8 cellular contexts compared by ENCODE assay signal in the genomic region with DNA sequence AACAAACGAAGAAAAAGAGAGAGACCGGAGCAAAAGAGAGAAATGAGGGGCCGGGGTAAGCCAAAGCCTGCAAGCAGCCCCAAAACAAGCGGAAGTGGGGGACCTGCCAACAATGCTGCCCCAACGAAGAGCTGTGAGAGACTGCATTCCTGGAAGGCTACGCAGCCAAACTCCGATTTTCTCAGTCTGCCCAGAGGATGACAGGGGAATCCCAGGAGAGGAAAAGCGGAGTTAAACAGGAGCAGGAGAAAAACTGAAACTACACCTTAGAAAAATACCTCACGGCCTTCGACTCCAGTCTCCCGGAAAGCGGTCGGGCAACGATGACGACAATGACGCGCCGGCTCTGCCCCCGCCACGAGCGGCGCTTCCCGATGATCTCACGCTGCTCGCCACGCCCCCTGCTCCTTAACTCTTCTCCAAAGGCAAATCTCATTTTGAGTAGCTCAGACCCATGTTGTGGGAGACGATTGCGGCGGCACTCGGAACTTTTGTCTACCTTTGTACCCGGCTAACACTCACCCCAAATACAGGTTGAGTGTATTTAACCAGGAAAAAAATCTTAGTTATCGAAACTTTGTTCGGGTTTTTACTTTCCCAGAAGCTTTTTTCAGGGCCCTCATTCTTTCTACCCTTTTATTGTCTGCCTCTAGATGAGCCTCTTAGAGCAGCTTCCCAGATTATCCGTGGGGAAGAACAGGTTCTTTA. TPM values are rescaled to one million over a fixed set of nuclear protein-coding genes. Genes with fewer than 3 reads are reported as not detected.
DNase-seq lines count a peak whose midpoint lies in the region; TF ChIP-seq lines count a peak whose summit lies in the region.

A gene with protein sequence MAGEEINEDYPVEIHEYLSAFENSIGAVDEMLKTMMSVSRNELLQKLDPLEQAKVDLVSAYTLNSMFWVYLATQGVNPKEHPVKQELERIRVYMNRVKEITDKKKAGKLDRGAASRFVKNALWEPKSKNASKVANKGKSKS (minus strand): TSS at position 325 of the 708 bp plus-strand sequence. CDS start 15,694 bp downstream, outside the sequence.

- TF ChIP-seq POLR2A in suprapubic skin (IDR thresholded peaks at IDR 0.05), result peak in 1 of 2 donors; percentile 58

- H3K27me3 ChIP-seq in SK-N-SH (ENCODE audit: insufficient read depth) (no peaks in the 10 kb centered on the region), suprapubic skin (no peaks in the 10 kb centered on the region)

- peaks cover 11% of the 10 kb centered on the region for H3F3A ChIP-seq in SK-N-SH (replicated peaks; ENCODE audit: insufficient read depth)

- peak within 1 kb of the TSS; percentile 98 for H3K27ac Mint-ChIP-seq in HFFc6

- no peak for TF ChIP-seq RAD21 in SK-N-SH (IDR thresholded peaks at IDR 0.05; ENCODE audit: low read length)

- H3K4me1 ChIP-seq in SK-N-SH (ENCODE audit: control insufficient read depth in 1 of 2, insufficient read depth in 2 of 2, low read depth in 1 of 2, low read length in 1 of 2) (peaks cover 7 to 11% of the 10 kb centered on the region in 2 experiments; a peak in 3 of 4 replicates), suprapubic skin (peaks cover 37% of the 10 kb centered on the region)

- peak within 1 kb of the TSS; percentile 96 for H3K4me3 Mint-ChIP-seq in HFFc6

- TF ChIP-seq EP300 in SK-N-SH (IDR thresholded peaks at IDR 0.05; ENCODE audit: borderline replicate concordance in 1 of 2, low read depth in 1 of 2, low read length in 1 of 2), result no peak
- TF ChIP-seq EP300 in suprapubic skin (IDR thresholded peaks at IDR 0.05), result no peak

- peak within 1 kb of the TSS; percentile 88 for H3K4me2 ChIP-seq in SK-N-SH

- H4K20me1 ChIP-seq in SK-N-SH (ENCODE audit: insufficient read depth), result no peaks in the 10 kb centered on the region

- H3K36me3 ChIP-seq in SK-N-SH (replicated peaks in 1 of 2; ENCODE audit: control insufficient read depth in 1 of 2, insufficient read depth in 2 of 2, low read length in 1 of 2) (peaks cover 0 to 4% of the 10 kb centered on the region in 2 experiments), suprapubic skin (no peaks in the 10 kb centered on the region)

- H3K9ac ChIP-seq in SK-N-SH, result peak within 1 kb of the TSS; percentile 98

- H3K79me2 ChIP-seq in SK-N-SH (ENCODE audit: insufficient read depth), result peaks cover 50% of the 10 kb centered on the region

- H3K4me1 Mint-ChIP-seq in HFFc6 (ENCODE audit: low read depth), result peaks cover 41% of the 10 kb centered on the region

- peaks cover 4% of the 10 kb centered on the region; the same call in 1 of the 2 replicates for H3K36me3 Mint-ChIP-seq in HFFc6 (ENCODE audit: low read depth)

- H3K9me3 ChIP-seq in SK-N-SH (no peaks in the 10 kb centered on the region), suprapubic skin (no peaks in the 10 kb centered on the region)

- TF ChIP-seq CTCF in HFFc6 (IDR thresholded peaks at IDR 0.05) (no peak), SK-N-SH (IDR thresholded peaks at IDR 0.05) (no peak), suprapubic skin (IDR thresholded peaks at IDR 0.05) (no peak)

- H3K9me3 Mint-ChIP-seq in HFFc6, result peaks cover 11% of the 10 kb centered on the region

- H3K27me3 Mint-ChIP-seq in HFFc6 (ENCODE audit: insufficient read depth), result peaks cover 4% of the 10 kb centered on the region

- peak within 1 kb of the TSS; percentile 97 to 98 for H3K27ac ChIP-seq in SK-N-SH (ENCODE audit: low read depth in 2 of 2, low read length in 1 of 2)
- peak within 1 kb of the TSS; percentile 93 for H3K27ac ChIP-seq in suprapubic skin

- CTCF ChIA-PET in SK-N-SH (lab: Yijun Ruan, JAX), result interaction anchor here (0.6 kb wide), 1 partner anchor 10 kb away, joined by 3 read pairs; no protein-coding TSS in a partner anchor

- POLR2A ChIA-PET in SK-N-SH (lab: Yijun Ruan, JAX), result interaction anchor here (0.6 to 1.5 kb wide), 11 partner anchors 8 to 257 kb away, joined by 3 to 4 read pairs (median 3); partner anchors contain the start of gene CNRIP1

- peak; percentile 53 for DNase-seq in GM04503 (ENCODE audit: low read depth)
- peak; percentile 84 for DNase-seq in HFFc6
- peak; percentile 59 for DNase-seq in NCI-H1048 (lab: John Stamatoyannopoulos, UW)
- DNase-seq in SK-N-SH, result peak; percentile 82
- peak; percentile 94 for DNase-seq in activated naive CD4-positive, alpha-beta T cell treated with anti-CD3 and anti-CD28 coated beads, Interleukin-2, amount 50 U/mL, for 16 hours
- DNase-seq in globus pallidus (ENCODE audit: low spot score), result peak; percentile 88
- DNase-seq in nucleus accumbens (lab: John Stamatoyannopoulos, UW), result peak in 55 of 56 donors; percentile 17 to 95 (median 85)
- DNase-seq in suprapubic skin (ENCODE audit: low spot score in 2 of 2), result peak; percentile 96 to 97

- 2% methylated on average over 34 of the region's 34 CpGs for WGBS in SK-N-SH (ENCODE audit: low lambda C conversion rate)
- WGBS in suprapubic skin, result under 1% methylated on average over 34 of the region's 34 CpGs

- no peaks in the 10 kb centered on the region for H3K9me2 ChIP-seq in SK-N-SH

- H3K4me3 ChIP-seq in SK-N-SH (ENCODE audit: low read depth in 2 of 2, low read length in 1 of 2) (peak within 1 kb of the TSS; percentile 84 to 96), suprapubic skin (peak within 1 kb of the TSS; percentile 94)

- peak within 1 kb of the TSS; percentile 97 for H2AFZ ChIP-seq in SK-N-SH (ENCODE audit: low read depth)

TF ChIP-seq in SK-N-SH, 30 proteins besides CTCF, POLR2A, EP300 and RAD21 (continues in another document):
- TF ChIP-seq, protein P1, sequence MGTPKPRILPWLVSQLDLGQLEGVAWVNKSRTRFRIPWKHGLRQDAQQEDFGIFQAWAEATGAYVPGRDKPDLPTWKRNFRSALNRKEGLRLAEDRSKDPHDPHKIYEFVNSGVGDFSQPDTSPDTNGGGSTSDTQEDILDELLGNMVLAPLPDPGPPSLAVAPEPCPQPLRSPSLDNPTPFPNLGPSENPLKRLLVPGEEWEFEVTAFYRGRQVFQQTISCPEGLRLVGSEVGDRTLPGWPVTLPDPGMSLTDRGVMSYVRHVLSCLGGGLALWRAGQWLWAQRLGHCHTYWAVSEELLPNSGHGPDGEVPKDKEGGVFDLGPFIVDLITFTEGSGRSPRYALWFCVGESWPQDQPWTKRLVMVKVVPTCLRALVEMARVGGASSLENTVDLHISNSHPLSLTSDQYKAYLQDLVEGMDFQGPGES (IDR thresholded peaks at IDR 0.05; ENCODE audit: low read depth, low read length), result no peak
- TF ChIP-seq FOSL2 (IDR thresholded peaks at IDR 0.05; ENCODE audit: borderline replicate concordance, low read depth), result no peak
- peak; percentile 74; the same call in 1 of the 2 replicates for TF ChIP-seq SIN3A (IDR thresholded peaks at IDR 0.05; ENCODE audit: borderline replicate concordance, low read depth, low read length)
- TF ChIP-seq ELF1 (IDR thresholded peaks at IDR 0.05), result peak; percentile 85
- peak; percentile 75 for TF ChIP-seq GABPA (IDR thresholded peaks at IDR 0.05; ENCODE audit: low read depth)
- TF ChIP-seq GATA2 (CRISPR knock-in tag; IDR thresholded peaks at IDR 0.05), result no peak
- peak; percentile 58 for TF ChIP-seq CHD2 (IDR thresholded peaks at IDR 0.05; ENCODE audit: low read length, partially characterized antibody)
- no peak for TF ChIP-seq FOXJ3 (CRISPR knock-in tag; IDR thresholded peaks at IDR 0.05)
- peak; percentile 94 for TF ChIP-seq TAF1 (IDR thresholded peaks at IDR 0.05; ENCODE audit: borderline replicate concordance, low read depth, low read length)
- TF ChIP-seq RCOR1 (IDR thresholded peaks at IDR 0.05; ENCODE audit: low read length), result no peak
- TF ChIP-seq TCF12 (IDR thresholded peaks at IDR 0.05), result no peak; the same call in 1 of the 2 replicates
- TF ChIP-seq SMC3 (IDR thresholded peaks at IDR 0.05; ENCODE audit: low read depth, low read length), result no peak
- 0 out of 2 replicates have a peak, but pooled peaks have one; percentile 26 for TF ChIP-seq TEAD4 (IDR thresholded peaks at IDR 0.05; ENCODE audit: borderline replicate concordance, insufficient read depth)
- TF ChIP-seq MEF2A (IDR thresholded peaks at IDR 0.05; ENCODE audit: borderline replicate concordance, low read depth), result no peak
- TF ChIP-seq USF2 (IDR thresholded peaks at IDR 0.05; ENCODE audit: borderline replicate concordance, low read depth, low read length), result no peak
- no peak for TF ChIP-seq USF1 (IDR thresholded peaks at IDR 0.05; ENCODE audit: borderline replicate concordance, low read depth)
- no peak; the same call in 1 of the 2 replicates for TF ChIP-seq PBX3 (IDR thresholded peaks at IDR 0.05)

RNA-seq across cellular contexts. Expression of the gene that starts here (rescaled TPM):
- total RNA-seq in HFFc6 (2021; fragmentation: NEBNext Ultra II Directional; extraction: Animal tissue kit (Norgen Biotek cat#: 25700)), result 10 to 100 TPM; 15.8 to 19.9 (median 18.1) TPM
- polyA plus RNA-seq in SK-N-SH (2012; rRNA removed), result 45.9 and 60.0 TPM in 2 replicates
- polyA plus RNA-seq in SK-N-SH (2012; cell fraction: cytosol; rRNA removed), result 76.5 and 140 TPM in 2 replicates
- 10.4 and 23.9 TPM in 2 replicates for polyA plus RNA-seq in SK-N-SH (2012; cell fraction: nucleus; rRNA removed)
- total RNA-seq in suprapubic skin, result 10 to 100 TPM; 19.8 to 28.4 (median 26.4) TPM

Comparison
In these comparisons a context has a peak if more than half of its experiments do, and no peak if none do; other contexts are left out.
1. Peak in every context shown above with its lines: DNase-seq, H3K4me3 ChIP-seq and H3K27ac ChIP-seq.